1 cellular context compared by ENCODE assay signal in genomic region chr12:127429556-127429955, GRCh38.
TF ChIP-seq lines count a peak whose summit lies in the region.

No MANE protein-coding gene starts in this region.

TF ChIP-seq in IMR-90, 13 proteins besides CTCF, POLR2A, EP300 and RAD21 (continued from another document):
- TF ChIP-seq NFE2L2 (IDR thresholded peaks at IDR 0.05; ENCODE audit: low read depth, low read length) = no peak
- TF ChIP-seq ELK1 (IDR thresholded peaks at IDR 0.05; ENCODE audit: borderline replicate concordance, low read depth, low read length) = no peak
TF ChIP-seq in IMR-90: peak in this region for 0.
